ENCODE assay signal across 16 cellular contexts in the genomic region with DNA sequence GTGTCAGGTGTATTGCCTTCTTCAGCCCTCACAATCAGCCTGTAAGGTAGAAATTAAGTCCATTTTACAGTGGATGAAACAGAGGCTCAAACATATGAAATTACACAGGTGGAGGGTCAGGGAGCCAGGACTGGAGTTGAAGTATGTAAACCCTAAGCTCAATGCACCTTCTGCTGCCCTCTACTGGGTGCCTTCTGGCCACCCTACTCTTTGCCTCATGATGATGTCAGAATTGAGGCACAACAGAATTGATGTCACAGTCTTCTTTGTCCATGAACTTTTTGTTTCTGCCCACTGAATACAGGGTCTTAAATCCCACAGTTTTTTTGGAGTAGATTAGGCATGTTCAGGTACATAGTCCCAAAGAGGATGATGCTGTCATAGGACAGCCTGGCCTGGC.
DNase-seq lines count a peak whose midpoint lies in the region; ATAC-seq, FAIRE-seq and TF ChIP-seq lines count a peak whose summit lies in the region.
"Had no signal": no experiment of that assay in that cellular context is flagged by ENCODE, and none has a peak within 500 bp of the region (broad histone marks: within the 10 kb centered on the region; RNA-seq: fewer than 3 reads in every experiment).

No MANE protein-coding gene starts in this region.

- no peak overlapping the region for H3K27ac Mint-ChIP-seq in activated CD4-positive, alpha-beta T cell treated with anti-CD3 and anti-CD28 coated beads for 36 hours
- no peak overlapping the region for H3K27ac Mint-ChIP-seq in stimulated activated memory B cell treated with anti-CD40 and anti-IgM and Interleukin-4, amounts not matched to agents 10 μg/mL and 1 μg/mL and 100 μg/mL, for 72 hours
- H3K27ac Mint-ChIP-seq: activated T-cell treated with anti-CD3 and anti-CD28 coated beads, Interleukin-2, amount 50 U/mL, for 72 hours; naive thymus-derived CD8-positive, alpha-beta T cell had no signal

- peak; percentile 5 for DNase-seq in activated CD4-positive, alpha-beta T cell treated with anti-CD3 and anti-CD28 coated beads for 36 hours
- no peak for DNase-seq in activated CD4-positive, alpha-beta T cell treated with anti-CD3 and anti-CD28 coated beads, Interleukin-2, amount 50 U/mL, for 4 hours
- DNase-seq in LNCaP clone FGC (ENCODE audit: low read depth) (no peak), K562 (ENCODE audit: extremely low read depth in 1 of 4, low spot score in 3 of 4) (peak in 3 of 4 experiments; percentile 13 to 32 (median 17)), germinal center (ENCODE audit: low spot score) (no peak), dermis blood vessel endothelial cell (no peak), globus pallidus (ENCODE audit: low spot score) (no peak)
- DNase-seq: activated CD4-positive, alpha-beta T cell treated with anti-CD3 and anti-CD28 coated beads for 1 hour; activated T-cell treated with anti-CD3 and anti-CD28 coated beads, Interleukin-2, amount 50 U/mL, for 72 hours; Kasumi-1; naive thymus-derived CD8-positive, alpha-beta T cell; NCI-H446 had no signal

- FAIRE-seq in K562 (lab: Jason Lieb, UNC), result no peak
- FAIRE-seq: astrocyte, frontal cortex had no signal

- H3K4me2 ChIP-seq in K562 (ENCODE audit: insufficient read depth, low read length), result no peak overlapping the region

- peaks cover 4% of the 10 kb centered on the region for H3K9me3 Mint-ChIP-seq in activated CD4-positive, alpha-beta T cell treated with anti-CD3 and anti-CD28 coated beads for 36 hours (ENCODE audit: low read depth)
- H3K9me3 Mint-ChIP-seq in stimulated activated memory B cell treated with anti-CD40 and anti-IgM and Interleukin-4, amounts not matched to agents 10 μg/mL and 1 μg/mL and 100 μg/mL, for 72 hours, result peaks cover 9% of the 10 kb centered on the region

- H3K36me3 Mint-ChIP-seq in activated CD4-positive, alpha-beta T cell treated with anti-CD3 and anti-CD28 coated beads for 36 hours (ENCODE audit: low read depth), result no peaks in the 10 kb centered on the region
- H3K36me3 Mint-ChIP-seq in stimulated activated memory B cell treated with anti-CD40 and anti-IgM and Interleukin-4, amounts not matched to agents 10 μg/mL and 1 μg/mL and 100 μg/mL, for 72 hours, result no peaks in the 10 kb centered on the region
- H3K36me3 Mint-ChIP-seq: naive thymus-derived CD8-positive, alpha-beta T cell had no signal

- no peaks in the 10 kb centered on the region for H3K9me1 ChIP-seq in K562 (ENCODE audit: control insufficient read depth, insufficient read depth, low read length)

- H3K4me3 ChIP-seq in LNCaP clone FGC (ENCODE audit: low read depth, low read length), result no peak overlapping the region
- H3K4me3 ChIP-seq in K562, result no peak overlapping the region
- H3K4me3 ChIP-seq: right atrium auricular region had no signal

- H3K4me1 ChIP-seq in K562 (replicated peaks in 1 of 2; ENCODE audit: control insufficient read depth in 2 of 2, insufficient read depth in 2 of 2, low read length in 2 of 2), result no peaks in the 10 kb centered on the region
- H3K4me1 ChIP-seq: right atrium auricular region had no signal

- no peak for TF ChIP-seq POLR2A in K562 (conservative IDR thresholded peaks at IDR 0.05)

- no peak for TF ChIP-seq EP300 in K562 (IDR thresholded peaks at IDR 0.05; ENCODE audit: low read length)

- TF ChIP-seq RAD21 in K562 (CRISPR knock-in tag; conservative IDR thresholded peaks at IDR 0.05 in 1 of 2, IDR thresholded peaks at IDR 0.05 in 1 of 2), result 0 out of 4 replicates have a peak, but pooled peaks of 1 of the 2 experiments have one; percentile 4

- POLR2A ChIA-PET in activated CD4-positive, alpha-beta T cell treated with anti-CD3 and anti-CD28 coated beads for 36 hours (lab: Charles Lee), result no interaction called here
- POLR2A ChIA-PET in K562 (lab: Yijun Ruan, JAX), result interaction anchor here (0.5 kb wide), 1 partner anchor 1378 kb away, joined by 3 read pairs; no protein-coding TSS in a partner anchor

- in situ Hi-C loops in K562 (cut with MboI), result no loop called here

- no peak overlapping the region for H2AFZ ChIP-seq in K562 (ENCODE audit: low read depth, low read length)

- no peaks in the 10 kb centered on the region for H4K20me1 ChIP-seq in K562 (replicated peaks; ENCODE audit: control insufficient read depth, insufficient read depth, low read length)

- no peak overlapping the region for H3K27ac ChIP-seq in K562 (ENCODE audit: extremely low read depth, low read depth, low read length)
- H3K27ac ChIP-seq: right atrium auricular region had no signal

- no peak for ATAC-seq in activated CD4-positive, alpha-beta T cell treated with anti-CD3 and anti-CD28 coated beads for 36 hours
- ATAC-seq in K562, result peak; percentile 67; the same call in 2 of the 3 replicates
- ATAC-seq in stimulated activated memory B cell treated with anti-CD40 and anti-IgM and Interleukin-4, amounts not matched to agents 10 μg/mL and 1 μg/mL and 100 μg/mL, for 72 hours, result peak; percentile 27
- ATAC-seq: activated T-cell treated with anti-CD3 and anti-CD28 coated beads, Interleukin-2, amount 50 U/mL, for 72 hours; naive thymus-derived CD8-positive, alpha-beta T cell had no signal

- TF ChIP-seq CTCF in LNCaP clone FGC (IDR thresholded peaks at IDR 0.05; ENCODE audit: control insufficient read depth, extremely low read depth, insufficient read depth), result peak; percentile 48
- peak; percentile 32 to 54 (median 44); a peak in 3 of 6 replicates for TF ChIP-seq CTCF in K562 (IDR thresholded peaks at IDR 0.05 in 2 of 3, conservative IDR thresholded peaks at IDR 0.05 in 1 of 3; ENCODE audit: insufficient read depth in 2 of 3, low read depth in 1 of 3, low read length in 3 of 3)

- H3K27me3 ChIP-seq in K562 (ENCODE audit: control insufficient read depth in 2 of 2, insufficient read depth in 2 of 2, low read length in 2 of 2), result no peaks in the 10 kb centered on the region
- H3K27me3 ChIP-seq: right atrium auricular region had no signal

- peaks cover under 1% of the 10 kb centered on the region for H3K27me3 Mint-ChIP-seq in activated CD4-positive, alpha-beta T cell treated with anti-CD3 and anti-CD28 coated beads for 36 hours
- no peaks in the 10 kb centered on the region for H3K27me3 Mint-ChIP-seq in stimulated activated memory B cell treated with anti-CD40 and anti-IgM and Interleukin-4, amounts not matched to agents 10 μg/mL and 1 μg/mL and 100 μg/mL, for 72 hours

- H3K36me3 ChIP-seq in K562 (ENCODE audit: control insufficient read depth, insufficient read depth, low read length), result no peaks in the 10 kb centered on the region
- H3K36me3 ChIP-seq: right atrium auricular region had no signal

- CTCF ChIA-PET in activated CD4-positive, alpha-beta T cell treated with anti-CD3 and anti-CD28 coated beads for 36 hours (lab: Charles Lee), result no interaction called here
- CTCF ChIA-PET in K562 (lab: Yijun Ruan, JAX; ENCODE audit: low intra/inter-chr PET ratio), result no interaction called here

- H3K9ac ChIP-seq in K562 (ENCODE audit: insufficient read depth in 1 of 2, low read depth in 2 of 2, low read length in 2 of 2), result no peak overlapping the region

- BruUV-seq in K562 (replicated peaks; lab: Mats Ljungman, UMichigan), result no TSS peak

- no peaks in the 10 kb centered on the region for H3K4me1 Mint-ChIP-seq in activated CD4-positive, alpha-beta T cell treated with anti-CD3 and anti-CD28 coated beads for 36 hours
- no peaks in the 10 kb centered on the region for H3K4me1 Mint-ChIP-seq in stimulated activated memory B cell treated with anti-CD40 and anti-IgM and Interleukin-4, amounts not matched to agents 10 μg/mL and 1 μg/mL and 100 μg/mL, for 72 hours
- H3K4me1 Mint-ChIP-seq: naive thymus-derived CD8-positive, alpha-beta T cell had no signal

- no peaks in the 10 kb centered on the region for H3K79me2 ChIP-seq in K562 (ENCODE audit: control insufficient read depth, insufficient read depth, low read length)

- H3K4me3 Mint-ChIP-seq in activated CD4-positive, alpha-beta T cell treated with anti-CD3 and anti-CD28 coated beads for 36 hours, result no peak overlapping the region
- no peak overlapping the region for H3K4me3 Mint-ChIP-seq in stimulated activated memory B cell treated with anti-CD40 and anti-IgM and Interleukin-4, amounts not matched to agents 10 μg/mL and 1 μg/mL and 100 μg/mL, for 72 hours
- H3K4me3 Mint-ChIP-seq: activated T-cell treated with anti-CD3 and anti-CD28 coated beads, Interleukin-2, amount 50 U/mL, for 72 hours; naive thymus-derived CD8-positive, alpha-beta T cell had no signal

- H3K9me3 ChIP-seq in K562 (replicated peaks; ENCODE audit: control insufficient read depth, insufficient read depth, low read depth, low read length), result no peaks in the 10 kb centered on the region
- H3K9me3 ChIP-seq: right atrium auricular region had no signal

- intact Hi-C loops in activated CD4-positive, alpha-beta T cell treated with anti-CD3 and anti-CD28 coated beads for 36 hours (cut with DNase I, micrococcal nuclease), result loop anchor here in 1 of 2 experiments (5.0 kb wide), 1 partner anchor 282 kb away; no protein-coding TSS in a partner anchor
- intact Hi-C loops in K562 (cut with micrococcal nuclease), result no loop called here

TF ChIP-seq in K562, 482 proteins besides CTCF, POLR2A, EP300 and RAD21 (continues in another document):
- TF ChIP-seq, protein P1, sequence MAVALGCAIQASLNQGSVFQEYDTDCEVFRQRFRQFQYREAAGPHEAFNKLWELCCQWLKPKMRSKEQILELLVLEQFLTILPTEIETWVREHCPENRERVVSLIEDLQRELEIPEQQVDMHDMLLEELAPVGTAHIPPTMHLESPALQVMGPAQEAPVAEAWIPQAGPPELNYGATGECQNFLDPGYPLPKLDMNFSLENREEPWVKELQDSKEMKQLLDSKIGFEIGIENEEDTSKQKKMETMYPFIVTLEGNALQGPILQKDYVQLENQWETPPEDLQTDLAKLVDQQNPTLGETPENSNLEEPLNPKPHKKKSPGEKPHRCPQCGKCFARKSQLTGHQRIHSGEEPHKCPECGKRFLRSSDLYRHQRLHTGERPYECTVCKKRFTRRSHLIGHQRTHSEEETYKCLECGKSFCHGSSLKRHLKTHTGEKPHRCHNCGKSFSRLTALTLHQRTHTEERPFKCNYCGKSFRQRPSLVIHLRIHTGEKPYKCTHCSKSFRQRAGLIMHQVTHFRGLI (CRISPR knock-in tag; IDR thresholded peaks at IDR 0.05), result no peak
- TF ChIP-seq, protein P2, sequence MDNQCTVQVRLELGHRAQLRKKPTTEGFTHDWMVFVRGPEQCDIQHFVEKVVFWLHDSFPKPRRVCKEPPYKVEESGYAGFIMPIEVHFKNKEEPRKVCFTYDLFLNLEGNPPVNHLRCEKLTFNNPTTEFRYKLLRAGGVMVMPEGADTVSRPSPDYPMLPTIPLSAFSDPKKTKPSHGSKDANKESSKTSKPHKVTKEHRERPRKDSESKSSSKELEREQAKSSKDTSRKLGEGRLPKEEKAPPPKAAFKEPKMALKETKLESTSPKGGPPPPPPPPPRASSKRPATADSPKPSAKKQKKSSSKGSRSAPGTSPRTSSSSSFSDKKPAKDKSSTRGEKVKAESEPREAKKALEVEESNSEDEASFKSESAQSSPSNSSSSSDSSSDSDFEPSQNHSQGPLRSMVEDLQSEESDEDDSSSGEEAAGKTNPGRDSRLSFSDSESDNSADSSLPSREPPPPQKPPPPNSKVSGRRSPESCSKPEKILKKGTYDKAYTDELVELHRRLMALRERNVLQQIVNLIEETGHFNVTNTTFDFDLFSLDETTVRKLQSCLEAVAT (IDR thresholded peaks at IDR 0.05), result no peak
- no peak for TF ChIP-seq NEUROD1 (IDR thresholded peaks at IDR 0.05; ENCODE audit: borderline replicate concordance, low read depth, low read length, partially characterized antibody)
- no peak for TF ChIP-seq DMBX1 (CRISPR knock-in tag; IDR thresholded peaks at IDR 0.05; ENCODE audit: borderline replicate concordance)

Comparison
In these comparisons a context has a peak if more than half of its experiments do, and no peak if none do; other contexts are left out.
1. DNase-seq: peak in activated CD4-positive, alpha-beta T cell treated with anti-CD3 and anti-CD28 coated beads for 36 hours (single experiment) and K562 (3 of 4); none in activated CD4-positive, alpha-beta T cell treated with anti-CD3 and anti-CD28 coated beads, Interleukin-2, amount 50 U/mL, for 4 hours (0 of 2), LNCaP clone FGC (single experiment), germinal center (single experiment), dermis blood vessel endothelial cell (single experiment) and globus pallidus (single experiment).